17 cellular contexts compared by ENCODE assay signal in genomic region chr4:60384475-60384874, GRCh38.
DNase-seq lines count a peak whose midpoint lies in the region; TF ChIP-seq lines count a peak whose summit lies in the region.
"Had no signal": no experiment of that assay in that cellular context is flagged by ENCODE, and none has a peak within 500 bp of the region (broad histone marks: within the 10 kb centered on the region; RNA-seq: fewer than 3 reads in every experiment).

No MANE protein-coding gene starts in this region.

- H3K36me3 ChIP-seq in OCI-LY3 (replicated peaks; ENCODE audit: low read depth, low read length): no peaks in the 10 kb centered on the region
- H3K36me3 ChIP-seq: BE2C; BLaER1 treated with 17β-estradiol and CSF1 and Interleukin-3, amounts not matched to agents 10 nM and 100 nM had no signal

- no peak overlapping the region for H3K27ac ChIP-seq in OCI-LY3 (ENCODE audit: low read length)
- H3K27ac ChIP-seq: 22Rv1; BLaER1 treated with 17β-estradiol and CSF1 and Interleukin-3, amounts not matched to agents 10 nM and 100 nM had no signal

- no peaks in the 10 kb centered on the region for H3K9me3 ChIP-seq in OCI-LY3 (ENCODE audit: insufficient read depth, low read length)
- H3K9me3 ChIP-seq: BE2C; BLaER1 treated with 17β-estradiol and CSF1 and Interleukin-3, amounts not matched to agents 10 nM and 100 nM had no signal

- H4K20me1 ChIP-seq in OCI-LY3 (ENCODE audit: insufficient read depth, low read length): no peaks in the 10 kb centered on the region
- H4K20me1 ChIP-seq: BLaER1 treated with 17β-estradiol and CSF1 and Interleukin-3, amounts not matched to agents 10 nM and 100 nM had no signal

- H3K9ac ChIP-seq in OCI-LY3 (ENCODE audit: low read length): no peak overlapping the region
- H3K9ac ChIP-seq: BLaER1 treated with 17β-estradiol and CSF1 and Interleukin-3, amounts not matched to agents 10 nM and 100 nM had no signal

- no peaks in the 10 kb centered on the region for H3K27me3 ChIP-seq in OCI-LY3 (ENCODE audit: low read depth, low read length)
- H3K27me3 ChIP-seq: BE2C; BLaER1 treated with 17β-estradiol and CSF1 and Interleukin-3, amounts not matched to agents 10 nM and 100 nM had no signal

- peak overlapping the region; percentile 4; the same call in 1 of the 2 replicates for H3K4me2 ChIP-seq in OCI-LY3 (ENCODE audit: low read length)
- H3K4me2 ChIP-seq: BLaER1 treated with 17β-estradiol and CSF1 and Interleukin-3, amounts not matched to agents 10 nM and 100 nM; GM23338 had no signal

- TF ChIP-seq CTCF in OCI-LY3 (IDR thresholded peaks at IDR 0.05; ENCODE audit: low read depth, low read length): no peak

- no peaks in the 10 kb centered on the region for H3K79me2 ChIP-seq in OCI-LY3 (ENCODE audit: low read length)

- no peak overlapping the region for H3K4me3 ChIP-seq in OCI-LY3 (ENCODE audit: low read length)
- H3K4me3 ChIP-seq: BLaER1 treated with 17β-estradiol and CSF1 and Interleukin-3, amounts not matched to agents 10 nM and 100 nM; GM23338 had no signal

- H3K4me1 ChIP-seq in OCI-LY3 (ENCODE audit: low read length): peaks cover 11% of the 10 kb centered on the region
- H3K4me1 ChIP-seq: BE2C; BLaER1 treated with 17β-estradiol and CSF1 and Interleukin-3, amounts not matched to agents 10 nM and 100 nM had no signal

- DNase-seq in Ammon's horn (ENCODE audit: low spot score): peak; percentile 41
- DNase-seq in inferior parietal cortex (ENCODE audit: extremely low spot score): peak; percentile 36
- peak; percentile 59 for DNase-seq in superior temporal gyrus (ENCODE audit: extremely low spot score)
- DNase-seq in cerebellar cortex (ENCODE audit: low spot score): no peak
- no peak for DNase-seq in T-helper 9 cell
- DNase-seq in stimulated activated CD4-positive, alpha-beta T cell treated with anti-CD3 and anti-CD28 coated beads, Interleukin-4, amount 100 ng/mL, for 24 hours: no peak
- DNase-seq: BE2C; CD4-positive, alpha-beta T cell; CD8-positive, alpha-beta memory T cell; DMS 273 treated with DMSO at 0.1 percent for 48 hours; DMS79; GF-D8; H9 had no signal

- no peak overlapping the region for H2AFZ ChIP-seq in OCI-LY3 (ENCODE audit: low read depth, low read length)
- H2AFZ ChIP-seq: GM23338 had no signal

Comparison
In these comparisons a context has a peak if more than half of its experiments do, and no peak if none do; other contexts are left out.
1. DNase-seq: peak in Ammon's horn (single experiment), inferior parietal cortex (single experiment) and superior temporal gyrus (single experiment); none in cerebellar cortex (single experiment), T-helper 9 cell (single experiment) and stimulated activated CD4-positive, alpha-beta T cell treated with anti-CD3 and anti-CD28 coated beads, Interleukin-4, amount 100 ng/mL, for 24 hours (single experiment).